9 cellular contexts compared by ENCODE assay signal in the genomic region with DNA sequence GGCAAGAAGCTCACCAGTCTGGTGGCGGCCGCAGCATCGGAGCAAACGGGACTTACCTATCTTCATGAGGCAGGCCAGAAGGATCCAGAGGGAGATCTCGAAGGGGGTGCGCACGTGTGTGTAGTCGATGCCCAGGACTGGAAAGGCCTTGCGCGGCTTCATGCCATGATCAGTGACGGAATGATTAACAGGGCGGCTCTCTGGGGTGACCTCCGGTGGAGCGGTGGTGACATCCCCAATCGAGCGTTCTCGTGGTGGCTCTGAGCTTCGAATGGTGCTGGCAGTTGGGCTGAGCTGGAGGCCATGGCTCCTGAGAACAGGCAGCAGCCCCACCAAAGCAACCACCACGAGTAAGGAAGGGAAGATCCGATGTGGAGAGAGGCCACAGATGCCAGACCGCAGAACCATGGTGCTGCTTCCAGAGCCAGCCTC. TPM values are rescaled to one million over a fixed set of nuclear protein-coding genes. Genes with fewer than 3 reads are reported as not detected.
A peak's percentile ranks its signal among the peaks of the same experiment; 100 is the strongest.
DNase-seq lines count a peak whose midpoint lies in the region; ATAC-seq and TF ChIP-seq lines count a peak whose summit lies in the region.
"Had no signal": no experiment of that assay in that cellular context is flagged by ENCODE, and none has a peak within 500 bp of the region (broad histone marks: within the 10 kb centered on the region; RNA-seq: fewer than 3 reads in every experiment).

No MANE protein-coding gene starts in this region.

- DNase-seq in H7, result no peak
- DNase-seq in right atrium auricular region (ENCODE audit: low spot score), result no peak
- DNase-seq in SIG-M5 (lab: John Stamatoyannopoulos, UW), result no peak
- no peak for DNase-seq in AML-193 (lab: John Stamatoyannopoulos, UW)
- no peak for DNase-seq in glomerular visceral epithelial cell (ENCODE audit: extremely low spot score)
- DNase-seq: activated gamma-delta T cell treated with Interleukin-2 at 50 U/mL for 16 hours had no signal

- H3K27ac ChIP-seq in VCaP (peak overlapping the region; percentile 81), right atrium auricular region (peak overlapping the region; percentile 90 to 91), skin epidermis (peak overlapping the region in 20 of 21 experiments; percentile 84 to 98 (median 94))

- TF ChIP-seq CTCF in VCaP (conservative IDR thresholded peaks at IDR 0.05), result no peak
- TF ChIP-seq CTCF in right atrium auricular region (IDR thresholded peaks at IDR 0.05), result no peak

- no peaks in the 10 kb centered on the region for H3K27me3 ChIP-seq in H7 (ENCODE audit: control insufficient read depth, insufficient read depth, low read length)
- no peaks in the 10 kb centered on the region for H3K27me3 ChIP-seq in right atrium auricular region

- no peaks in the 10 kb centered on the region for H3K9me3 ChIP-seq in right atrium auricular region

- peaks cover 3% of the 10 kb centered on the region for H3K36me3 ChIP-seq in H7 (replicated peaks; ENCODE audit: control insufficient read depth, insufficient read depth, low read length)
- H3K36me3 ChIP-seq in right atrium auricular region, result no peaks in the 10 kb centered on the region

- ATAC-seq in GM19455 (IDR thresholded peaks at IDR 0.05; ENCODE audit: unreplicated experiment), result no peak

- H3K4me1 ChIP-seq in right atrium auricular region, result peaks cover 0 to 60% of the 10 kb centered on the region in 2 donors

- H3K4me3 ChIP-seq in H7 (ENCODE audit: insufficient read depth, low read depth, low read length), result peak overlapping the region; percentile 67
- H3K4me3 ChIP-seq in right atrium auricular region, result peak overlapping the region; percentile 65 to 82
- peak overlapping the region; percentile 45 to 86 (median 68) for H3K4me3 ChIP-seq in skin epidermis

RNA-seq across cellular contexts. Expression of gene SLC9A1, which starts 1.0 kb away (rescaled TPM):
- 12.6 and 13.1 TPM in 2 replicates for total RNA-seq in H7 (2014; rRNA removed; shearing (Covaris generic))
- 10 to 100 TPM; 20.0 to 28.3 TPM for total RNA-seq in right atrium auricular region
